ENCODE assay signal across 8 cellular contexts in genomic region chr12:14884458-14884878, GRCh38. TPM values are rescaled to one million over a fixed set of nuclear protein-coding genes. Genes with fewer than 3 reads are reported as not detected.
DNase-seq lines count a peak whose midpoint lies in the region; ATAC-seq and TF ChIP-seq lines count a peak whose summit lies in the region.

No MANE protein-coding gene starts in this region.

- H3K27me3 Mint-ChIP-seq in natural killer cell (ENCODE audit: low read depth in 2 of 2) = peaks cover 36 to 63% of the 10 kb centered on the region in 2 donors
- H3K27me3 Mint-ChIP-seq in stimulated activated naive CD8-positive, alpha-beta T cell treated with anti-CD3 and anti-CD28 coated beads, Interleukin-15, Interleukin-2, amounts not matched to agents 100 ng/mL and 50 ng/mL, for 24 hours = peaks cover 18% of the 10 kb centered on the region

- TF ChIP-seq CTCF in epithelial cell of esophagus (IDR thresholded peaks at IDR 0.05; ENCODE audit: insufficient read depth, low read depth, low read length, missing control alignments) (no peak), natural killer cell (IDR thresholded peaks at IDR 0.05) (no peak)

- no peaks in the 10 kb centered on the region for H3K9me3 Mint-ChIP-seq in natural killer cell
- H3K9me3 Mint-ChIP-seq in stimulated activated naive CD8-positive, alpha-beta T cell treated with anti-CD3 and anti-CD28 coated beads, Interleukin-15, Interleukin-2, amounts not matched to agents 100 ng/mL and 50 ng/mL, for 24 hours = peaks cover 4% of the 10 kb centered on the region

- peak overlapping the region; percentile 62 for H3K4me3 Mint-ChIP-seq in natural killer cell
- H3K4me3 Mint-ChIP-seq in stimulated activated naive CD8-positive, alpha-beta T cell treated with anti-CD3 and anti-CD28 coated beads, Interleukin-15, Interleukin-2, amounts not matched to agents 100 ng/mL and 50 ng/mL, for 24 hours = peak overlapping the region; percentile 62

- H3K4me3 ChIP-seq in epithelial cell of esophagus (ENCODE audit: low read length) = no peak overlapping the region

- no peaks in the 10 kb centered on the region for H3K36me3 Mint-ChIP-seq in natural killer cell
- no peaks in the 10 kb centered on the region for H3K36me3 Mint-ChIP-seq in stimulated activated naive CD8-positive, alpha-beta T cell treated with anti-CD3 and anti-CD28 coated beads, Interleukin-15, Interleukin-2, amounts not matched to agents 100 ng/mL and 50 ng/mL, for 24 hours (ENCODE audit: low read depth)

- peak overlapping the region; percentile 61 to 88 for H3K27ac Mint-ChIP-seq in natural killer cell
- no peak overlapping the region for H3K27ac Mint-ChIP-seq in stimulated activated naive CD8-positive, alpha-beta T cell treated with anti-CD3 and anti-CD28 coated beads, Interleukin-15, Interleukin-2, amounts not matched to agents 100 ng/mL and 50 ng/mL, for 24 hours

- intact Hi-C loops in natural killer cell (cut with micrococcal nuclease) = loop anchor here (2.0 to 5.0 kb wide), 2 partner anchors 73 to 114 kb away; a partner anchor contains a TSS

- ATAC-seq in HG03025 (IDR thresholded peaks at IDR 0.05; ENCODE audit: low FRiP score, unreplicated experiment) = peak; percentile 96
- peak; percentile 91 to 98 (median 92) for ATAC-seq in natural killer cell

- peak; percentile 30 for DNase-seq in SKM-1 treated with dmso at 0.1 percent for 144 hours (lab: John Stamatoyannopoulos, UW; ENCODE audit: unreplicated experiment)
- DNase-seq in SKM-1 (lab: John Stamatoyannopoulos, UW; ENCODE audit: unreplicated experiment) = no peak
- peak; percentile 38 for DNase-seq in NCI-H345 treated with DMSO at 0.1 percent for 48 hours (lab: John Stamatoyannopoulos, UW; ENCODE audit: unreplicated experiment)
- peak; percentile 69 to 76 for DNase-seq in activated CD8-positive, alpha-beta memory T cell treated with anti-CD3 and anti-CD28 coated beads for 1 hour (ENCODE audit: extremely low read depth in 1 of 2, low read depth in 1 of 2)
- DNase-seq in epithelial cell of esophagus (ENCODE audit: low read depth) = peak; percentile 68
- DNase-seq in natural killer cell = peak; percentile 67

- peaks cover 23 to 31% of the 10 kb centered on the region in 2 donors for H3K4me1 Mint-ChIP-seq in natural killer cell
- H3K4me1 Mint-ChIP-seq in stimulated activated naive CD8-positive, alpha-beta T cell treated with anti-CD3 and anti-CD28 coated beads, Interleukin-15, Interleukin-2, amounts not matched to agents 100 ng/mL and 50 ng/mL, for 24 hours (ENCODE audit: low read depth) = peaks cover 35% of the 10 kb centered on the region

RNA-seq across cellular contexts. Expression of gene MGP, which starts 1.2 kb away (rescaled TPM):
- 1 to 10 TPM in 1 of 3 donors, under 1 TPM in 1, not detected in 1; 0.89 to 1.1 TPM for total RNA-seq in natural killer cell

RNA-seq across cellular contexts. Expression of gene ART4, which starts 41.1 kb away (rescaled TPM):
- not detected for total RNA-seq in natural killer cell

RNA-seq across cellular contexts. Expression of gene ERP27, which starts 53.9 kb away (rescaled TPM):
- 10 to 100 TPM in 2 of 3 donors, 1 to 10 TPM in 1; 9.8 to 15.2 (median 12.3) TPM for total RNA-seq in natural killer cell
